9 cellular contexts compared by ENCODE assay signal in genomic region chr5:56350595-56351170, GRCh38.
DNase-seq lines count a peak whose midpoint lies in the region; ATAC-seq, FAIRE-seq and TF ChIP-seq lines count a peak whose summit lies in the region.
"Had no signal": no experiment of that assay in that cellular context is flagged by ENCODE, and none has a peak within 500 bp of the region (broad histone marks: within the 10 kb centered on the region; RNA-seq: fewer than 3 reads in every experiment).

No MANE protein-coding gene starts in this region.

- peak; percentile 67 to 80 for ATAC-seq in lower lobe of right lung
- no peak for ATAC-seq in HG03045 (IDR thresholded peaks at IDR 0.05; ENCODE audit: unreplicated experiment)

- in situ Hi-C loops in ACHN (cut with HindIII; ENCODE audit: low pct_ligation_motif_present, low pct_unique_long_range_greater_than_20kb, low sequenced_read_pairs) (no loop called here), mammary epithelial cell (cut with MboI; ENCODE audit: low sequenced_read_pairs in 2 of 2) (no loop called here)

- TF ChIP-seq CTCF in mammary epithelial cell (conservative IDR thresholded peaks at IDR 0.05 in 1 of 2, IDR thresholded peaks at IDR 0.05 in 1 of 2; ENCODE audit: extremely low read depth in 1 of 2, insufficient read depth in 1 of 2, low read depth in 1 of 2, low read length in 2 of 2) (no peak), lower lobe of right lung (IDR thresholded peaks at IDR 0.05) (no peak)

- H3K4me1 ChIP-seq in mammary epithelial cell (ENCODE audit: insufficient read depth, low read length) (peaks cover 40% of the 10 kb centered on the region), lower lobe of right lung (peaks cover 18% of the 10 kb centered on the region)

- WGBS in mammary epithelial cell (ENCODE audit: low coverage, missing lambda C conversion rate) = 4% methylated on average over 5 of the region's 5 CpGs

- H3K4me2 ChIP-seq in mammary epithelial cell (ENCODE audit: insufficient read depth, low read depth, low read length) = peak overlapping the region; percentile 50

- no peaks in the 10 kb centered on the region for H3K9me3 ChIP-seq in mammary epithelial cell (replicated peaks; ENCODE audit: insufficient read depth, low read length)
- no peaks in the 10 kb centered on the region for H3K9me3 ChIP-seq in lower lobe of right lung

- DNase-seq in ACHN (peak; percentile 87), HTR-8/SVneo (ENCODE audit: insufficient read length, low spot score) (peak; percentile 93), mammary epithelial cell (peak; percentile 94), lower lobe of right lung (peak; percentile 50), cerebellar cortex (ENCODE audit: low spot score) (no peak), cerebellar nuclear complex (lab: John Stamatoyannopoulos, UW) (no peak), retina (no peak)
- DNase-seq: cortex of kidney had no signal

- H3K36me3 ChIP-seq in mammary epithelial cell (ENCODE audit: insufficient read depth, low read length) = no peaks in the 10 kb centered on the region
- no peaks in the 10 kb centered on the region for H3K36me3 ChIP-seq in lower lobe of right lung

- H3K9ac ChIP-seq in mammary epithelial cell (ENCODE audit: insufficient read depth, low read length) = no peak overlapping the region

- H3K27ac ChIP-seq in mammary epithelial cell (ENCODE audit: insufficient read depth, low read depth, low read length) (peak overlapping the region; percentile 44), lower lobe of right lung (no peak overlapping the region)

- H4K20me1 ChIP-seq in mammary epithelial cell (ENCODE audit: insufficient read depth, low read length) = no peaks in the 10 kb centered on the region

- no peaks in the 10 kb centered on the region for H3K79me2 ChIP-seq in mammary epithelial cell (ENCODE audit: insufficient read depth, low read length)

- CTCF ChIA-PET in mammary epithelial cell (lab: Charles Lee; ENCODE audit: low non-redundant PET) = no interaction called here

- no peak overlapping the region for H3K4me3 ChIP-seq in mammary epithelial cell (replicated peaks in 1 of 3; ENCODE audit: insufficient read depth in 1 of 3, low read depth in 2 of 3, low read length in 3 of 3)
- no peak overlapping the region for H3K4me3 ChIP-seq in lower lobe of right lung

- peak; percentile 92 for FAIRE-seq in HTR-8/SVneo (lab: Jason Lieb, UNC)

- BruUV-seq in mammary epithelial cell (replicated peaks; lab: Mats Ljungman, UMichigan) = no TSS peak

- intact Hi-C loops in mammary epithelial cell (cut with micrococcal nuclease) = loop anchor here (10.0 kb wide), 1 partner anchor 56 kb away; no protein-coding TSS in a partner anchor
- intact Hi-C loops in lower lobe of right lung (cut with DNase I) = no loop called here

- peak overlapping the region; percentile 35 for H2AFZ ChIP-seq in mammary epithelial cell (ENCODE audit: low read depth, low read length)

- no peaks in the 10 kb centered on the region for H3K27me3 ChIP-seq in mammary epithelial cell (ENCODE audit: insufficient read depth, low read length)
- H3K27me3 ChIP-seq in lower lobe of right lung (ENCODE audit: low read depth) = no peaks in the 10 kb centered on the region

- dilution Hi-C loops in mammary epithelial cell (cut with HindIII; ENCODE audit: low sequenced_read_pairs) = no loop called here

Comparison
In these comparisons a context has a peak if more than half of its experiments do, and no peak if none do; other contexts are left out.
1. DNase-seq: peak in ACHN (single experiment), HTR-8/SVneo (single experiment), mammary epithelial cell (single experiment) and lower lobe of right lung (single experiment); none in cerebellar cortex (single experiment), cerebellar nuclear complex (0 of 2) and retina (single experiment).